In the genomic region with DNA sequence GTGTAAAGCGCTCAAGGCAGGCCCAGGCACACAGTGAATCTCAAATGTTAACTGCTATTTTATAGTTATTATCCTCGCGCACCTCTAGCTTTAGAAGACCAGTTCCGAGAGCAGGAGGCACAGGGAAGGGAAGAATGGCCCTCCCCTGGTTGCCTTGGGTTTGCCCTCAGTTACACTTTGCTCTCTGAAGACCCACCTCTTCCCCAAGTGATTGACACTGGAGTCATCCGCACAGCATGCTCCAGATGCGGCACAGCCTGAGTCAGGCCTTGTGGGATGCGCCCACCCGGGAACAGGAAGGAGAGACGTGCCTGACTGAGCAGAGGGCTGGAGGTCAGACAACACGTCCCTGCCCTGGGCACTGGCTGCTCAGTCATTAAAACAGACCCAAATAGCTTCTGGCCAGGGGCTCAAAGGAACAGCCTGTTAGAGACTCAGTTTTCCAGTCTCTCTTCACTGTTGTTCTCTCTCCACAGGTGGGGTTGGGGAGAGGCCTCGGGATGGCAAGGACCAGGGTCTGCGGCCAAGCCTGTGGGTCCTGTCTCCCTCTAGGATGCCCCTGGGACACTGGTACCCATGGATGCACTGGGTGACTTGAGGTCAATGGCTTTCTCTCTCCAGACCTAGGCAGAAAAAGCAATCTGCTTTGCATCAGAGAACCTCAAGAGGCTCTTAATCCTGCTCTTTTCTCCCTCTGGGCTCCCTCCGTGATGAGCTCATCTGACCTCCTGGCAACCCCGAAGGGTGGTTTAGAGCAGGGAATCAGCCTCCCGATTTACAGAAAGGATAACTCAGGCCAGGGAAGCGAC, we compare ENCODE assay signal across 8 cellular contexts. TPM values are rescaled to one million over a fixed set of nuclear protein-coding genes. Genes with fewer than 3 reads are reported as not detected.
A peak's percentile ranks its signal among the peaks of the same experiment; 100 is the strongest.
DNase-seq lines count a peak whose midpoint lies in the region; ATAC-seq and TF ChIP-seq lines count a peak whose summit lies in the region.

No MANE protein-coding gene starts in this region.

- H3K27me3 ChIP-seq in prostate gland (replicated peaks; ENCODE audit: insufficient read depth), result no peaks in the 10 kb centered on the region

- intact Hi-C loops in prostate gland (cut with DNase I), result loop anchor here (5.0 kb wide), 1 partner anchor 37 kb away; no protein-coding TSS in a partner anchor

- H3K4me1 ChIP-seq in prostate gland (replicated peaks), result peaks cover 9% of the 10 kb centered on the region

- no peaks in the 10 kb centered on the region for H3K36me3 ChIP-seq in prostate gland

- H3K27ac ChIP-seq in 22Rv1, result peak overlapping the region; percentile 99
- peak overlapping the region; percentile 93 for H3K27ac ChIP-seq in RWPE1
- peak overlapping the region; percentile 69 to 77 for H3K27ac ChIP-seq in prostate gland

- no peak for TF ChIP-seq POLR2A in prostate gland (IDR thresholded peaks at IDR 0.05)

- no peak overlapping the region for H3K4me3 ChIP-seq in prostate gland

- POLR2A ChIA-PET in RWPE1 (lab: Yijun Ruan, JAX; ENCODE audit: low non-redundant PET), result no interaction called here

- TF ChIP-seq CTCF in 22Rv1 (IDR thresholded peaks at IDR 0.05), result no peak
- TF ChIP-seq CTCF in RWPE1 (conservative IDR thresholded peaks at IDR 0.05; ENCODE audit: low read depth), result no peak
- no peak for TF ChIP-seq CTCF in prostate gland (IDR thresholded peaks at IDR 0.05)

- no peaks in the 10 kb centered on the region for H3K9me3 ChIP-seq in prostate gland

- no peak for ATAC-seq in HG03045 (IDR thresholded peaks at IDR 0.05; ENCODE audit: unreplicated experiment)

- CTCF ChIA-PET in RWPE1 (lab: Yijun Ruan, JAX), result no interaction called here

- DNase-seq in HS-5 (ENCODE audit: low read depth), result peak; percentile 95
- DNase-seq in RWPE1 (ENCODE audit: low spot score), result peak; percentile 42
- peak; percentile 81 for DNase-seq in fibroblast of peridontal ligament (ENCODE audit: extremely low read depth)
- no peak for DNase-seq in prostate gland (ENCODE audit: low spot score)
- no peak for DNase-seq in globus pallidus (ENCODE audit: low spot score)
- DNase-seq in HuH-7 (ENCODE audit: low spot score), result no peak

- 62% methylated on average over 16 of the region's 16 CpGs for WGBS in prostate gland

RNA-seq across cellular contexts. Expression of gene MLXIP, which starts 13.6 kb away (rescaled TPM):
- 10 to 100 TPM; 13.1 to 57.7 TPM for total RNA-seq in prostate gland

RNA-seq across cellular contexts. Expression of gene BCL7A, which starts 43.3 kb away (rescaled TPM):
- total RNA-seq in prostate gland, result 10 to 100 TPM; 10.3 to 15.4 TPM

Comparison
In these comparisons a context has a peak if more than half of its experiments do, and no peak if none do; other contexts are left out.
1. DNase-seq: peak in HS-5 (single experiment), RWPE1 (single experiment) and fibroblast of peridontal ligament (single experiment); none in prostate gland (single experiment), globus pallidus (single experiment) and HuH-7 (single experiment).
2. Peak in every context shown above with its lines, with median percentiles within 50 percentile points of each other: H3K27ac ChIP-seq.